Comparison of ENCODE assay signal across 12 cellular contexts in genomic region chr1:34818862-34819261, GRCh38. TPM values are rescaled to one million over a fixed set of nuclear protein-coding genes. Genes with fewer than 3 reads are reported as not detected.
"Had no signal": no experiment of that assay in that cellular context is flagged by ENCODE, and none has a peak within 500 bp of the region (broad histone marks: within the 10 kb centered on the region; RNA-seq: fewer than 3 reads in every experiment).

No MANE protein-coding gene starts in this region.

RNA-seq across cellular contexts. Expression of gene GJA4, which starts 26.1 kb away (rescaled TPM):
- total RNA-seq: OCI-LY7, PC-3, PC-9, RPMI7951, SJCRH30, SJSA1, SK-MEL-5, T-cell had no signal
- polyA plus RNA-seq: SK-N-SH had no signal

RNA-seq across cellular contexts. Expression of gene GJB3, which starts 37.8 kb away (rescaled TPM):
- total RNA-seq: OCI-LY7, Right ventricle myocardium inferior, Right ventricle myocardium superior, RPMI7951, SJCRH30, SJSA1, SK-MEL-5, T-cell had no signal
- polyA plus RNA-seq: SK-N-SH had no signal

RNA-seq across cellular contexts. Expression of gene GJB4, which starts 59.3 kb away (rescaled TPM):
- total RNA-seq: OCI-LY7, PC-3, Peyer's patch, Right ventricle myocardium inferior, Right ventricle myocardium superior, RPMI7951, SJCRH30, SJSA1, SK-MEL-5, T-cell had no signal
- polyA plus RNA-seq: SK-N-SH had no signal
